In genomic region chr4:37977471-37978452, GRCh38 we compare ENCODE assay signal across 8 cellular contexts. TPM values are rescaled to one million over a fixed set of nuclear protein-coding genes. Genes with fewer than 3 reads are reported as not detected.
DNase-seq lines count a peak whose midpoint lies in the region; ATAC-seq and TF ChIP-seq lines count a peak whose summit lies in the region.

No MANE protein-coding gene starts in this region.

- no peaks in the 10 kb centered on the region for H3K9me2 ChIP-seq in Karpas-422 (replicated peaks; ENCODE audit: insufficient read depth, low read length)

- no peaks in the 10 kb centered on the region for H4K20me1 ChIP-seq in Karpas-422 (ENCODE audit: insufficient read depth, low read depth, low read length)
- H4K20me1 ChIP-seq in mammary epithelial cell (ENCODE audit: insufficient read depth, low read length) = no peaks in the 10 kb centered on the region

- H3K9ac ChIP-seq in Karpas-422 (ENCODE audit: low read length) (peak overlapping the region; percentile 78), mammary epithelial cell (ENCODE audit: insufficient read depth, low read length) (peak overlapping the region; percentile 68)

- dilution Hi-C loops in mammary epithelial cell (cut with HindIII; ENCODE audit: low sequenced_read_pairs) = no loop called here

- H3K4me2 ChIP-seq in Karpas-422 (ENCODE audit: low read depth, low read length, poor library complexity, severe bottlenecking) (peak overlapping the region; percentile 81), mammary epithelial cell (ENCODE audit: insufficient read depth, low read depth, low read length) (peak overlapping the region; percentile 89)

- in situ Hi-C loops in mammary epithelial cell (cut with MboI; ENCODE audit: low sequenced_read_pairs in 2 of 2) = no loop called here

- peak; percentile 69 for DNase-seq in GM10248 (ENCODE audit: extremely low spot score)
- peak; percentile 68 for DNase-seq in Karpas-422
- peak; percentile 40 for DNase-seq in mammary epithelial cell
- peak; percentile 47 for DNase-seq in inferior parietal cortex (ENCODE audit: extremely low spot score)
- DNase-seq in stimulated activated CD4-positive, alpha-beta T cell treated with anti-CD3 and anti-CD28 coated beads, Interleukin-12 subunit alpha, Interleukin-12 subunit beta, amount 100 ng/mL, for 24 hours (ENCODE audit: low read depth in 2 of 2) = peak; percentile 35 to 53
- DNase-seq in NCI-H774 (lab: John Stamatoyannopoulos, UW) = no peak

- 16% methylated on average over 27 of the region's 81 CpGs for WGBS in mammary epithelial cell (ENCODE audit: low coverage, missing lambda C conversion rate)

- intact Hi-C loops in mammary epithelial cell (cut with micrococcal nuclease) = loop anchor here (1.0 to 5.0 kb wide), 2 partner anchors 150 to 174 kb away; partner anchors contain the start of gene PGM2

- H3K36me3 ChIP-seq in Karpas-422 (ENCODE audit: insufficient read depth, low read length) (no peaks in the 10 kb centered on the region), mammary epithelial cell (ENCODE audit: insufficient read depth, low read length) (no peaks in the 10 kb centered on the region)

- peak overlapping the region; percentile 80 for H3K4me3 ChIP-seq in Karpas-422 (ENCODE audit: low read length)
- H3K4me3 ChIP-seq in WI38 (ENCODE audit: low read depth, low read length) = peak overlapping the region; percentile 74
- peak overlapping the region; percentile 58 to 67 (median 61) for H3K4me3 ChIP-seq in mammary epithelial cell (replicated peaks in 1 of 3; ENCODE audit: insufficient read depth in 1 of 3, low read depth in 2 of 3, low read length in 3 of 3)

- no peak overlapping the region for H3K27ac ChIP-seq in Karpas-422 (ENCODE audit: low read length)
- H3K27ac ChIP-seq in mammary epithelial cell (ENCODE audit: insufficient read depth, low read depth, low read length) = peak overlapping the region; percentile 34

- CTCF ChIA-PET in GM10248 (lab: Yijun Ruan, JAX) = interaction anchor here (0.6 to 2.7 kb wide), 15 partner anchors 11 to 262 kb away, joined by 3 to 10 read pairs (median 4); no protein-coding TSS in a partner anchor
- CTCF ChIA-PET in mammary epithelial cell (lab: Charles Lee; ENCODE audit: low non-redundant PET) = interaction anchor here (0.6 kb wide), 1 partner anchor 153 kb away, joined by 11 read pairs; no protein-coding TSS in a partner anchor

- H2AFZ ChIP-seq in Karpas-422 (ENCODE audit: low read length) = peak overlapping the region; percentile 87; the same call in 1 of the 2 replicates
- H2AFZ ChIP-seq in mammary epithelial cell (ENCODE audit: low read depth, low read length) = peak overlapping the region; percentile 87

- peak; percentile 79 for TF ChIP-seq CTCF in GM10248 (IDR thresholded peaks at IDR 0.05; ENCODE audit: control extremely low read depth, extremely low read depth, low read depth, missing control alignments)
- TF ChIP-seq CTCF in WI38 (IDR thresholded peaks at IDR 0.05; ENCODE audit: low read depth, low read length) = no peak
- peak; percentile 31 to 58 for TF ChIP-seq CTCF in mammary epithelial cell (conservative IDR thresholded peaks at IDR 0.05 in 1 of 2, IDR thresholded peaks at IDR 0.05 in 1 of 2; ENCODE audit: extremely low read depth in 1 of 2, insufficient read depth in 1 of 2, low read depth in 1 of 2, low read length in 2 of 2)

- H3K27me3 ChIP-seq in Karpas-422 (ENCODE audit: low read length) (no peaks in the 10 kb centered on the region), mammary epithelial cell (ENCODE audit: insufficient read depth, low read length) (no peaks in the 10 kb centered on the region)

- H3K9me3 ChIP-seq in Karpas-422 (ENCODE audit: low read length) (no peaks in the 10 kb centered on the region), mammary epithelial cell (replicated peaks; ENCODE audit: insufficient read depth, low read length) (no peaks in the 10 kb centered on the region)

- POLR2A ChIA-PET in GM10248 (lab: Yijun Ruan, JAX) = no interaction called here

- BruUV-seq in mammary epithelial cell (replicated peaks; lab: Mats Ljungman, UMichigan) = TSS peak; percentile 22

- H3K4me1 ChIP-seq in Karpas-422 (ENCODE audit: low read length) (peaks cover 34% of the 10 kb centered on the region), mammary epithelial cell (ENCODE audit: insufficient read depth, low read length) (peaks cover 5% of the 10 kb centered on the region)

- H3K79me2 ChIP-seq in Karpas-422 (ENCODE audit: low read length) (peaks cover 51% of the 10 kb centered on the region), mammary epithelial cell (ENCODE audit: insufficient read depth, low read length) (peaks cover 34% of the 10 kb centered on the region)

- ATAC-seq in GM21825 (IDR thresholded peaks at IDR 0.05; ENCODE audit: unreplicated experiment) = peak; percentile 63

RNA-seq across cellular contexts. Expression of gene PTTG2, which starts 17.6 kb away (rescaled TPM):
- 6.8 TPM in 1 of 2 replicates, not detected in the other for total RNA-seq in Karpas-422 (2014; rRNA removed; shearing (Covaris generic); ENCODE audit: low replicate concordance)
- total RNA-seq in mammary epithelial cell = not detected
- not detected for polyA plus RNA-seq in mammary epithelial cell
- polyA minus RNA-seq in mammary epithelial cell = not detected
